In the genomic region with DNA sequence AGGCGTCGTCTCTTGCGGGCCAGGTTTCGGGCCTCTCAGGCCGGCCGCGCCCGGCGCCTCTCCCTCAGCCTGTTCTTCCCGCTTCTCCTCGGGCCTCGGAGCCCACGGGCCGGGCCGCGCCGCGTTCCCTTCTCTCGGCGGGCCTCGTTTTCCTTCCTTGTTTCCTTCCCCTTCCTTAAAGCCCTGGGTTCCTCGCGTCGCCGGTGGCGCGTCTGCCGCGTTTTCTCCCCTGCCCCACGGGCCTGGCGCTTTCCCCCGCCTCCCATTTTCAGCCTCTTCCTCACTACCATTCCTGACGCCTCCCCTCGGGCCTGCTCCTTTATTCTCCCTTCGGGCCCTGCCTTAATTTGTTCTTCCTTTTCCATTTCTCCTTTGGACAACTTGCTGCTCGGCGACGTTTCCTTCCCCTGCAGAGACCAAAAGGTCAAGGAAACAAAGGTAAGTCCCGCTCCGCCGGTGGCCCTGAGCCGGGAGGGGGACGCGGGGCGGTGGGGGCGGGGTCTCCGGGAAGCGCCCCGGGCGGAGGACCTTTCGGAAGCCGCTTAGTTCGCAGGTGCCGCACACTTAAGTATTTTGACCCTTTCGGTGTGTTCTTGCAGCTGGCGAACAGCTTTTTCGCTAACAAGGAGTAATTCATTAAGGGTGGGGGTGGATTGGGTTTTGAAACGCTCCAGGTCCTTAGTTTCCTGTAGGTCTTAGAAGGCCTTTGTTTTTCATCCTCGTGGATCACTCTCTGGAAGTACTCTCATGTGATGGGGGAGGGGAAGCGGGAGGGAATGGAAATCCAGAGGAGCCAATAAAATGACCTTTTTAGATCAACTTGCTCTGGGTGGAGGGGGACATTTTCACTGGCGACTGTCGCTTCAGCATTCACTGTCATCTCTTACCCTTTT, we compare ENCODE assay signal across 8 cellular contexts. TPM values are rescaled to one million over a fixed set of nuclear protein-coding genes. Genes with fewer than 3 reads are reported as not detected.
DNase-seq lines count a peak whose midpoint lies in the region; ATAC-seq and TF ChIP-seq lines count a peak whose summit lies in the region.

No MANE protein-coding gene starts in this region.

- ATAC-seq in GM18867 (IDR thresholded peaks at IDR 0.05; ENCODE audit: unreplicated experiment) (peak; percentile 18), gastroesophageal sphincter (no peak)

- no peaks in the 10 kb centered on the region for H3K9me3 ChIP-seq in gastroesophageal sphincter
- H3K9me3 ChIP-seq in ovary: no peaks in the 10 kb centered on the region
- no peaks in the 10 kb centered on the region for H3K9me3 ChIP-seq in tibial nerve

- H3K4me1 ChIP-seq in gastroesophageal sphincter (peaks cover 0 to 59% (median 25%) of the 10 kb centered on the region in 3 donors), ovary (ENCODE audit: insufficient read depth) (peaks cover 5% of the 10 kb centered on the region), tibial nerve (peaks cover 3 to 53% (median 23%) of the 10 kb centered on the region in 4 donors)

- 0 to 1% methylated on average over 13 to 44 of the region's 62 CpGs for WGBS in gastroesophageal sphincter (ENCODE audit: low coverage in 1 of 2), 2 donors
- WGBS in ovary, 3 donors: 0% methylated on average over 62 of the region's 62 CpGs
- 0 to 1% methylated on average over 61 to 62 of the region's 62 CpGs for WGBS in tibial nerve, 2 donors

- TF ChIP-seq EP300 in gastroesophageal sphincter (IDR thresholded peaks at IDR 0.05): no peak
- TF ChIP-seq EP300 in ovary (IDR thresholded peaks at IDR 0.05): no peak
- no peak for TF ChIP-seq EP300 in tibial nerve (IDR thresholded peaks at IDR 0.05)

- TF ChIP-seq CTCF in gastroesophageal sphincter (IDR thresholded peaks at IDR 0.05): peak in 1 of 4 experiments; percentile 11
- no peak for TF ChIP-seq CTCF in ovary (IDR thresholded peaks at IDR 0.05)
- TF ChIP-seq CTCF in tibial nerve (IDR thresholded peaks at IDR 0.05): no peak

- H3K27me3 ChIP-seq in gastroesophageal sphincter (no peaks in the 10 kb centered on the region), ovary (no peaks in the 10 kb centered on the region), tibial nerve (no peaks in the 10 kb centered on the region)

- H3K27ac ChIP-seq in gastroesophageal sphincter (peak overlapping the region; percentile 86 to 94 (median 91)), ovary (peak overlapping the region; percentile 62 to 83), tibial nerve (peak overlapping the region; percentile 63 to 93 (median 89))

- intact Hi-C loops in ovary (cut with DNase I): loop anchor here in 3 of 4 donors (5.0 to 10.0 kb wide), 2 partner anchors 83 to 95 kb away; a partner anchor contains a TSS

- DNase-seq in AG08395 (ENCODE audit: low spot score): peak; percentile 30
- DNase-seq in HK-2 (ENCODE audit: unreplicated experiment): peak; percentile 57
- peak; percentile 31 for DNase-seq in activated gamma-delta T cell (lab: John Stamatoyannopoulos, UW)
- DNase-seq in ovary: peak; percentile 16 to 57 (median 30)
- DNase-seq in tibial nerve (ENCODE audit: low spot score in 2 of 2): no peak

- H3K36me3 ChIP-seq in gastroesophageal sphincter (peaks cover 0 to 43% of the 10 kb centered on the region in 2 donors), ovary (no peaks in the 10 kb centered on the region), tibial nerve (peaks cover 0 to 40% (median 3%) of the 10 kb centered on the region in 3 donors)

- TF ChIP-seq POLR2A in gastroesophageal sphincter (IDR thresholded peaks at IDR 0.05): no peak
- TF ChIP-seq POLR2A in ovary (IDR thresholded peaks at IDR 0.05): no peak
- TF ChIP-seq POLR2A in tibial nerve (IDR thresholded peaks at IDR 0.05): no peak

- peak overlapping the region; percentile 83 to 89 for H3K4me3 ChIP-seq in gastroesophageal sphincter
- peak overlapping the region; percentile 98 for H3K4me3 ChIP-seq in ovary
- H3K4me3 ChIP-seq in tibial nerve: peak overlapping the region; percentile 73 to 87 (median 80)

TF ChIP-seq in PFSK-1, 5 proteins besides CTCF, POLR2A, EP300 and RAD21:
- TF ChIP-seq POLR2AphosphoS5 (IDR thresholded peaks at IDR 0.05; ENCODE audit: low read depth, low read length) (peak; percentile 12; the same call in 1 of the 2 replicates), FOXP2 (optimal IDR thresholded peaks at IDR 0.05; ENCODE audit: borderline replicate concordance, extremely low read depth, extremely low read length, insufficient read depth) (no peak), SIN3A (IDR thresholded peaks at IDR 0.05; ENCODE audit: borderline replicate concordance, insufficient read depth, low read length) (no peak)

RNA-seq across cellular contexts. Expression of a gene that starts 0.8 kb away (rescaled TPM):
- 43.3 TPM for polyA plus RNA-seq in PFSK-1 (2012; ENCODE audit: insufficient read length, low read depth)
- total RNA-seq in gastroesophageal sphincter (10 to 100 TPM; 40.7 to 48.6 (median 44.4) TPM), ovary (10 to 100 TPM; 25.8 to 70.2 (median 54.8) TPM), tibial nerve (10 to 100 TPM; 40.4 to 42.8 (median 41.0) TPM)
- 10 to 100 TPM; 31.2 to 58.5 TPM for polyA plus RNA-seq in ovary

Comparison
In these comparisons a context has a peak if more than half of its experiments do, and no peak if none do; other contexts are left out.
1. DNase-seq: peak in AG08395 (single experiment), HK-2 (single experiment), activated gamma-delta T cell (single experiment) and ovary (5 of 5); none in tibial nerve (0 of 2).
2. Peak in every context shown above with its lines, with median percentiles within 50 percentile points of each other: H3K27ac ChIP-seq and H3K4me3 ChIP-seq.